ENCODE assay signal across 28 cellular contexts in genomic region chr1:15668089-15668754, GRCh38. TPM values are rescaled to one million over a fixed set of nuclear protein-coding genes. Genes with fewer than 3 reads are reported as not detected.
DNase-seq lines count a peak whose midpoint lies in the region; ATAC-seq, FAIRE-seq and TF ChIP-seq lines count a peak whose summit lies in the region.
"Had no signal": no experiment of that assay in that cellular context is flagged by ENCODE, and none has a peak within 500 bp of the region (broad histone marks: within the 10 kb centered on the region; RNA-seq: fewer than 3 reads in every experiment).

No MANE protein-coding gene starts in this region.

- H3K14ac ChIP-seq in trophoblast cell (ENCODE audit: low read length) (no peak overlapping the region), H9 (ENCODE audit: insufficient read depth, low read length) (no peak overlapping the region)

- H3K4me1 ChIP-seq in endothelial cell of umbilical vein (ENCODE audit: control insufficient read depth, extremely low read depth, insufficient read depth, low read length), result peaks cover 8% of the 10 kb centered on the region
- peaks cover 0 to 14% (median 0%) of the 10 kb centered on the region in 12 donors for H3K4me1 ChIP-seq in heart left ventricle
- H3K4me1 ChIP-seq in trophoblast cell (ENCODE audit: control insufficient read depth in 1 of 2, insufficient read depth in 2 of 2, low read length in 2 of 2), result peaks cover 0 to 2% of the 10 kb centered on the region in 2 experiments
- no peaks in the 10 kb centered on the region; the same call in 1 of the 2 replicates for H3K4me1 ChIP-seq in H9 (ENCODE audit: insufficient read depth, low read length)
- H3K4me1 ChIP-seq in naive thymus-derived CD4-positive, alpha-beta T cell (ENCODE audit: control insufficient read depth in 2 of 2, insufficient read depth in 2 of 2, low read length in 2 of 2), result no peaks in the 10 kb centered on the region
- H3K4me1 ChIP-seq: suprapubic skin, upper lobe of right lung had no signal

- H4K12ac ChIP-seq in trophoblast cell (ENCODE audit: low read depth, low read length), result no peak overlapping the region

- H2BK15ac ChIP-seq in H9 (ENCODE audit: low read depth, low read length), result no peak overlapping the region

- H2BK20ac ChIP-seq in H9 (ENCODE audit: low read depth, low read length, poor library complexity, severe bottlenecking), result no peak overlapping the region

- H2BK120ac ChIP-seq in trophoblast cell (ENCODE audit: insufficient read depth, low read length, poor library complexity) (no peak overlapping the region), H9 (ENCODE audit: low read depth, low read length, poor library complexity, severe bottlenecking) (no peak overlapping the region)

- no peaks in the 10 kb centered on the region for H3K79me2 ChIP-seq in endothelial cell of umbilical vein (ENCODE audit: control insufficient read depth, insufficient read depth, low read length)
- no peaks in the 10 kb centered on the region for H3K79me2 ChIP-seq in trophoblast cell (ENCODE audit: control insufficient read depth, insufficient read depth, low read length, poor library complexity)
- no peaks in the 10 kb centered on the region for H3K79me2 ChIP-seq in H9 (ENCODE audit: insufficient read depth, low read length)

- peak overlapping the region in 1 of 3 experiments; percentile 56; a peak in 2 of 7 replicates for H3K27ac Mint-ChIP-seq in H9
- H3K27ac Mint-ChIP-seq in naive thymus-derived CD4-positive, alpha-beta T cell, result peak overlapping the region in 3 of 9 donors; percentile 0 to 51 (median 9)
- H3K27ac Mint-ChIP-seq: activated T-cell treated with anti-CD3 and anti-CD28 coated beads, Interleukin-2, amount 50 U/mL, for 24 hours had no signal

- no peak for TF ChIP-seq CTCF in endothelial cell of umbilical vein (IDR thresholded peaks at IDR 0.05; ENCODE audit: extremely low read depth in 1 of 2, insufficient read depth in 1 of 2, low read depth in 1 of 2, low read length in 2 of 2)
- no peak for TF ChIP-seq CTCF in heart left ventricle (IDR thresholded peaks at IDR 0.05)
- TF ChIP-seq CTCF in H9 (conservative IDR thresholded peaks at IDR 0.05), result no peak

- 53 to 57% (median 55%) methylated on average over 5 of the region's 5 CpGs for WGBS in heart left ventricle, 4 donors
- no CpG with 5 or more reads among the region's 5 CpGs for WGBS in trophoblast cell (ENCODE audit: extremely low coverage, insufficient coverage, insufficient read length)
- no CpG with 5 or more reads among the region's 5 CpGs for WGBS in H9 (ENCODE audit: extremely low coverage, insufficient read length, low lambda C conversion rate)

- H3K27ac ChIP-seq in endothelial cell of umbilical vein (ENCODE audit: insufficient read depth, low read depth, low read length), result no peak overlapping the region
- H3K27ac ChIP-seq in heart left ventricle, result no peak overlapping the region
- H3K27ac ChIP-seq in trophoblast cell (ENCODE audit: low read depth, low read length), result no peak overlapping the region
- H3K27ac ChIP-seq in H9 (ENCODE audit: insufficient read length, low read depth, low read length), result no peak overlapping the region
- H3K27ac ChIP-seq in naive thymus-derived CD4-positive, alpha-beta T cell (ENCODE audit: low read depth, low read length), result no peak overlapping the region
- H3K27ac ChIP-seq: coronary artery, suprapubic skin, upper lobe of right lung had no signal

- H3K4me1 Mint-ChIP-seq in H9, result peaks cover 16 to 25% of the 10 kb centered on the region in 2 experiments
- peaks cover 0 to 5% (median 0%) of the 10 kb centered on the region in 7 donors for H3K4me1 Mint-ChIP-seq in naive thymus-derived CD4-positive, alpha-beta T cell
- H3K4me1 Mint-ChIP-seq: neural crest cell had no signal

- CTCF ChIA-PET in endothelial cell of umbilical vein (lab: Charles Lee), result interaction anchor here (1.1 kb wide), 1 partner anchor 56 kb away, joined by 3 read pairs; no protein-coding TSS in a partner anchor
- CTCF ChIA-PET in naive thymus-derived CD4-positive, alpha-beta T cell (lab: Charles Lee), result no interaction called here

- H4K91ac ChIP-seq in trophoblast cell (ENCODE audit: low read depth, low read length) (no peak overlapping the region), H9 (ENCODE audit: insufficient read length, low read depth, low read length) (no peak overlapping the region)

- H2BK12ac ChIP-seq in trophoblast cell (ENCODE audit: low read length), result no peak overlapping the region
- no peak overlapping the region for H2BK12ac ChIP-seq in H9 (ENCODE audit: insufficient read length, low read depth, low read length)

- no peaks in the 10 kb centered on the region for H3K27me3 Mint-ChIP-seq in H9 (ENCODE audit: low read depth)
- no peaks in the 10 kb centered on the region for H3K27me3 Mint-ChIP-seq in naive thymus-derived CD4-positive, alpha-beta T cell
- H3K27me3 Mint-ChIP-seq: activated naive CD8-positive, alpha-beta T cell; activated T-cell treated with anti-CD3 and anti-CD28 coated beads, Interleukin-2, amount 50 U/mL, for 24 hours; effector memory CD8-positive, alpha-beta T cell had no signal

- H2AFZ ChIP-seq in endothelial cell of umbilical vein (ENCODE audit: low read depth, low read length), result no peak overlapping the region
- H2AFZ ChIP-seq in trophoblast cell (ENCODE audit: insufficient read depth, low read length, poor library complexity), result no peak overlapping the region
- no peak overlapping the region for H2AFZ ChIP-seq in H9 (ENCODE audit: low read length)

- no peak overlapping the region for H4K5ac ChIP-seq in H9 (ENCODE audit: insufficient read length, low read depth, low read length)

- no peaks in the 10 kb centered on the region for H3K9me3 Mint-ChIP-seq in H9
- no peaks in the 10 kb centered on the region for H3K9me3 Mint-ChIP-seq in naive thymus-derived CD4-positive, alpha-beta T cell
- H3K9me3 Mint-ChIP-seq: activated T-cell treated with anti-CD3 and anti-CD28 coated beads, Interleukin-2, amount 50 U/mL, for 24 hours; effector memory CD8-positive, alpha-beta T cell; neural crest cell had no signal

- DNase-seq in M059J (ENCODE audit: low read depth) (peak; percentile 39), endothelial cell of umbilical vein (ENCODE audit: low read depth, low spot score) (peak; percentile 32), lung microvascular endothelial cell (ENCODE audit: low read depth in 2 of 2) (peak; percentile 19 to 51), heart left ventricle (no peak), trophoblast cell (no peak), H9 (no peak)
- no peak for DNase-seq in naive thymus-derived CD4-positive, alpha-beta T cell
- DNase-seq: activated CD4-positive, alpha-beta T cell treated with anti-CD3 and anti-CD28 coated beads for 48 hours; activated effector memory CD4-positive, alpha-beta T cell treated with anti-CD3 and anti-CD28 coated beads, Interleukin-2, amount 50 U/mL, for 16 hours; activated T-cell treated with anti-CD3 and anti-CD28 coated beads, Interleukin-2, amount 50 U/mL, for 24 hours; effector memory CD8-positive, alpha-beta T cell; GF-D8; H7; Karpas-422; left cardiac atrium; NCI-H1417; NCI-H2029 treated with DMSO at 0.1 percent for 48 hours; NCI-H526; NK-92 treated with Interleukin-12 subunit alpha and Interleukin-12 subunit beta, amount 100 ng/mL, for 24 hours; right cardiac atrium; stimulated activated naive CD4-positive, alpha-beta T cell; upper lobe of right lung had no signal

- peak; percentile 41 for FAIRE-seq in G401.6 (lab: Jason Lieb, UNC)
- peak; percentile 49 for FAIRE-seq in endothelial cell of umbilical vein (lab: Jason Lieb, UNC)

- H3K4me3 Mint-ChIP-seq in H9, result no peak overlapping the region
- H3K4me3 Mint-ChIP-seq in naive thymus-derived CD4-positive, alpha-beta T cell, result no peak overlapping the region
- H3K4me3 Mint-ChIP-seq: activated naive CD8-positive, alpha-beta T cell; activated T-cell treated with anti-CD3 and anti-CD28 coated beads, Interleukin-2, amount 50 U/mL, for 24 hours; effector memory CD8-positive, alpha-beta T cell; neural crest cell had no signal

- H4K8ac ChIP-seq in trophoblast cell (ENCODE audit: low read depth, low read length) (no peak overlapping the region), H9 (replicated peaks; ENCODE audit: insufficient read length, low read depth, low read length) (no peak overlapping the region)

- no peak overlapping the region for H3T11ph ChIP-seq in H9 (ENCODE audit: low read length)

- intact Hi-C loops in endothelial cell of umbilical vein (cut with micrococcal nuclease) (no loop called here), heart left ventricle (cut with DNase I) (no loop called here)
- intact Hi-C loops in naive thymus-derived CD4-positive, alpha-beta T cell (cut with micrococcal nuclease), result no loop called here

- H3K56ac ChIP-seq in H9 (ENCODE audit: insufficient read length, low read depth, low read length), result no peak overlapping the region

- BruUV-seq in endothelial cell of umbilical vein (replicated peaks; lab: Mats Ljungman, UMichigan), result no TSS peak

- H3K23me2 ChIP-seq in H9 (ENCODE audit: insufficient read length, low read depth, low read length, poor library complexity, severe bottlenecking), result no peaks in the 10 kb centered on the region

- TF ChIP-seq POLR2A in endothelial cell of umbilical vein (IDR thresholded peaks at IDR 0.05; ENCODE audit: low read depth, low read length), result no peak
- no peak for TF ChIP-seq POLR2A in heart left ventricle (IDR thresholded peaks at IDR 0.05)

- dilution Hi-C loops in endothelial cell of umbilical vein (cut with MboI; ENCODE audit: extremely low pct_ligation_motif_present, low sequenced_read_pairs), result no loop called here

- H4K20me1 ChIP-seq in endothelial cell of umbilical vein (replicated peaks; ENCODE audit: control insufficient read depth, extremely low read depth, insufficient read depth, low read length), result no peaks in the 10 kb centered on the region
- H4K20me1 ChIP-seq in H9 (ENCODE audit: control insufficient read depth, insufficient read depth, insufficient read length), result no peaks in the 10 kb centered on the region

- H3K9me3 ChIP-seq in endothelial cell of umbilical vein (replicated peaks; ENCODE audit: control insufficient read depth, insufficient read depth, low read length) (no peaks in the 10 kb centered on the region), heart left ventricle (no peaks in the 10 kb centered on the region), trophoblast cell (ENCODE audit: insufficient read depth, low read depth, low read length) (no peaks in the 10 kb centered on the region), H9 (ENCODE audit: control insufficient read depth, low read depth, low read length) (no peaks in the 10 kb centered on the region)
- no peaks in the 10 kb centered on the region for H3K9me3 ChIP-seq in naive thymus-derived CD4-positive, alpha-beta T cell (ENCODE audit: control insufficient read depth in 2 of 3, low read length in 3 of 3)
- H3K9me3 ChIP-seq: suprapubic skin, upper lobe of right lung had no signal

- peaks cover 0 to 5% (median under 1%) of the 10 kb centered on the region in 3 experiments; a peak in 4 of 7 replicates for H3K36me3 Mint-ChIP-seq in H9 (ENCODE audit: insufficient read depth in 1 of 3, low read depth in 3 of 3)
- H3K36me3 Mint-ChIP-seq in naive thymus-derived CD4-positive, alpha-beta T cell, result peaks cover 0 to 7% (median 0%) of the 10 kb centered on the region in 5 donors
- H3K36me3 Mint-ChIP-seq: activated naive CD8-positive, alpha-beta T cell had no signal

- H3K79me1 ChIP-seq in trophoblast cell (ENCODE audit: low read length) (no peaks in the 10 kb centered on the region), H9 (ENCODE audit: insufficient read depth, low read depth, low read length, poor library complexity, severe bottlenecking) (no peaks in the 10 kb centered on the region)

- H3K23ac ChIP-seq in trophoblast cell (ENCODE audit: low read length), result no peak overlapping the region
- H3K23ac ChIP-seq in H9 (ENCODE audit: insufficient read length, low read depth, low read length), result no peak overlapping the region

- POLR2A ChIA-PET in endothelial cell of umbilical vein (lab: Charles Lee), result no interaction called here
- POLR2A ChIA-PET in naive thymus-derived CD4-positive, alpha-beta T cell (lab: Charles Lee), result interaction anchor here (0.7 kb wide), 1 partner anchor 28 kb away, joined by 3 read pairs; no protein-coding TSS in a partner anchor

- H3K9ac ChIP-seq in endothelial cell of umbilical vein (replicated peaks; ENCODE audit: extremely low read depth, insufficient read depth, low read length) (no peak overlapping the region), trophoblast cell (ENCODE audit: low read length) (no peak overlapping the region), H9 (ENCODE audit: extremely low read depth, insufficient read length, low read length) (no peak overlapping the region)

- H2AK5ac ChIP-seq in trophoblast cell (ENCODE audit: low read length), result no peak overlapping the region
- no peak overlapping the region for H2AK5ac ChIP-seq in H9 (ENCODE audit: insufficient read length, low read length)

- H2BK5ac ChIP-seq in trophoblast cell (ENCODE audit: low read depth, low read length, poor library complexity), result no peak overlapping the region
- H2BK5ac ChIP-seq in H9 (ENCODE audit: insufficient read length, low read length), result no peak overlapping the region

- no peak overlapping the region for H3K4me2 ChIP-seq in endothelial cell of umbilical vein (ENCODE audit: insufficient read depth, low read length)
- no peak overlapping the region for H3K4me2 ChIP-seq in trophoblast cell (ENCODE audit: low read length)
- H3K4me2 ChIP-seq in H9 (ENCODE audit: insufficient read depth, insufficient read length, low read length), result no peak overlapping the region
- H3K4me2 ChIP-seq: smooth muscle cell had no signal

- H3K4me3 ChIP-seq in endothelial cell of umbilical vein (replicated peaks in 1 of 3; ENCODE audit: insufficient read depth in 1 of 3, low read depth in 1 of 3, low read length in 3 of 3), result no peak overlapping the region
- no peak overlapping the region for H3K4me3 ChIP-seq in heart left ventricle
- no peak overlapping the region for H3K4me3 ChIP-seq in trophoblast cell (ENCODE audit: low read depth, low read length)
- no peak overlapping the region for H3K4me3 ChIP-seq in naive thymus-derived CD4-positive, alpha-beta T cell (ENCODE audit: low read length)
- H3K4me3 ChIP-seq: coronary artery, smooth muscle cell, suprapubic skin, upper lobe of right lung had no signal

- H3K27me3 ChIP-seq in endothelial cell of umbilical vein (ENCODE audit: control insufficient read depth in 2 of 2, insufficient read depth in 2 of 2, low read length in 2 of 2) (no peaks in the 10 kb centered on the region), heart left ventricle (no peaks in the 10 kb centered on the region), trophoblast cell (ENCODE audit: insufficient read depth, low read length) (no peaks in the 10 kb centered on the region), H9 (ENCODE audit: insufficient read depth, low read length) (no peaks in the 10 kb centered on the region)
- no peaks in the 10 kb centered on the region for H3K27me3 ChIP-seq in naive thymus-derived CD4-positive, alpha-beta T cell (ENCODE audit: control insufficient read depth in 2 of 2, insufficient read depth in 2 of 2, low read length in 2 of 2)
- H3K27me3 ChIP-seq: suprapubic skin, upper lobe of right lung had no signal

- H3K9me1 ChIP-seq in endothelial cell of umbilical vein (replicated peaks; ENCODE audit: control insufficient read depth, extremely low read depth, insufficient read depth, low read length), result no peaks in the 10 kb centered on the region

- H3K4ac ChIP-seq in trophoblast cell (ENCODE audit: low read depth, low read length) (no peak overlapping the region), H9 (ENCODE audit: low read depth, low read length) (no peak overlapping the region)

- ATAC-seq in heart left ventricle, result no peak
- ATAC-seq in naive thymus-derived CD4-positive, alpha-beta T cell, result no peak
- ATAC-seq: effector memory CD8-positive, alpha-beta T cell; left cardiac atrium; upper lobe of right lung had no signal

- no peaks in the 10 kb centered on the region for H3K36me3 ChIP-seq in endothelial cell of umbilical vein (ENCODE audit: control insufficient read depth in 2 of 2, extremely low read depth in 1 of 2, insufficient read depth in 2 of 2, low read length in 2 of 2)
- H3K36me3 ChIP-seq in heart left ventricle, result no peaks in the 10 kb centered on the region
- no peaks in the 10 kb centered on the region for H3K36me3 ChIP-seq in trophoblast cell (ENCODE audit: control insufficient read depth in 1 of 2, insufficient read depth in 2 of 2, low read length in 2 of 2)
- H3K36me3 ChIP-seq in naive thymus-derived CD4-positive, alpha-beta T cell (ENCODE audit: control insufficient read depth in 2 of 3, insufficient read depth in 3 of 3, low read length in 3 of 3), result no peaks in the 10 kb centered on the region
- H3K36me3 ChIP-seq: upper lobe of right lung had no signal

- H3K18ac ChIP-seq in trophoblast cell (ENCODE audit: low read length) (no peak overlapping the region), H9 (ENCODE audit: insufficient read length, low read depth, low read length) (no peak overlapping the region)

RNA-seq across cellular contexts. Expression of gene PLEKHM2, which starts 15.9 kb away (rescaled TPM):
- 35.3 and 59.1 TPM in 2 replicates for total RNA-seq in M059J (2014; rRNA removed; shearing (Covaris generic))
- total RNA-seq in endothelial cell of umbilical vein, result 67.5 and 71.5 TPM in 2 replicates
- polyA plus RNA-seq in endothelial cell of umbilical vein, result 59.1 and 60.6 TPM in 2 replicates
- polyA plus RNA-seq in endothelial cell of umbilical vein (2011; cell fraction: cytosol; rRNA removed), result 49.3 and 57.8 TPM in 2 replicates
- polyA plus RNA-seq in endothelial cell of umbilical vein (2011; cell fraction: nucleus; rRNA removed), result 97.8 and 120 TPM in 2 replicates
- polyA plus RNA-seq in endothelial cell of umbilical vein (2012), result 40.8 and 41.2 TPM in 2 replicates
- polyA minus RNA-seq in endothelial cell of umbilical vein, result 42.4 and 49.8 TPM in 2 replicates
- polyA minus RNA-seq in endothelial cell of umbilical vein (2011; cell fraction: cytosol; rRNA and poly(A)+ RNA removed), result 39.8 TPM
- polyA minus RNA-seq in endothelial cell of umbilical vein (2011; cell fraction: nucleus; rRNA and poly(A)+ RNA removed), result 22.8 and 29.7 TPM in 2 replicates
- total RNA-seq in lung microvascular endothelial cell, result 34.2 and 44.2 TPM in 2 replicates
- 100 to 1,000 TPM in 2 of 9 donors, 10 to 100 TPM in 7; 69.9 to 150 (median 84.4) TPM for total RNA-seq in heart left ventricle
- 100 to 1,000 TPM in 1 of 2 donors, 10 to 100 TPM in 1; 83.1 to 104 TPM for polyA plus RNA-seq in heart left ventricle
- 53.4 and 55.2 TPM in 2 replicates for polyA plus RNA-seq in trophoblast cell (2013)
- total RNA-seq in H9 (2021), result 45.9 and 50.4 TPM in 2 replicates
- 10 to 100 TPM; 53.6 to 78.6 (median 68.1) TPM for total RNA-seq in naive thymus-derived CD4-positive, alpha-beta T cell
- 10 to 100 TPM in 1 of 2 donors, 1 to 10 TPM in 1; 4.3 to 10.0 TPM for polyA plus RNA-seq in naive thymus-derived CD4-positive, alpha-beta T cell

RNA-seq across cellular contexts. Expression of gene DDI2, which starts 51.0 kb away (rescaled TPM):
- 17.4 and 19.4 TPM in 2 replicates for total RNA-seq in M059J (2014; rRNA removed; shearing (Covaris generic))
- 35.2 and 35.9 TPM in 2 replicates for total RNA-seq in endothelial cell of umbilical vein
- 4.6 and 5.4 TPM in 2 replicates for polyA plus RNA-seq in endothelial cell of umbilical vein
- 5.2 and 5.9 TPM in 2 replicates for polyA plus RNA-seq in endothelial cell of umbilical vein (2011; cell fraction: cytosol; rRNA removed)
- 15.4 and 21.0 TPM in 2 replicates for polyA plus RNA-seq in endothelial cell of umbilical vein (2011; cell fraction: nucleus; rRNA removed)
- 9.5 and 11.8 TPM in 2 replicates for polyA plus RNA-seq in endothelial cell of umbilical vein (2012)
- 34.4 and 38.4 TPM in 2 replicates for polyA minus RNA-seq in endothelial cell of umbilical vein
- 9.6 TPM for polyA minus RNA-seq in endothelial cell of umbilical vein (2011; cell fraction: cytosol; rRNA and poly(A)+ RNA removed)
- 49.2 and 63.1 TPM in 2 replicates for polyA minus RNA-seq in endothelial cell of umbilical vein (2011; cell fraction: nucleus; rRNA and poly(A)+ RNA removed)
- total RNA-seq in lung microvascular endothelial cell, result 11.1 and 14.3 TPM in 2 replicates
- total RNA-seq in heart left ventricle, result 10 to 100 TPM; 15.0 to 33.5 (median 24.5) TPM
- polyA plus RNA-seq in heart left ventricle, result 1 to 10 TPM; 6.2 to 9.4 TPM
- 12.2 and 13.6 TPM in 2 replicates for polyA plus RNA-seq in trophoblast cell (2013)
- 45.0 and 51.0 TPM in 2 replicates for total RNA-seq in H9 (2021)
- total RNA-seq in naive thymus-derived CD4-positive, alpha-beta T cell, result 10 to 100 TPM; 24.5 to 46.8 (median 37.0) TPM
- 1 to 10 TPM; 3.2 to 6.7 TPM for polyA plus RNA-seq in naive thymus-derived CD4-positive, alpha-beta T cell

Comparison
In these comparisons a context has a peak if more than half of its experiments do, and no peak if none do; other contexts are left out.
1. DNase-seq: peak in M059J (single experiment), endothelial cell of umbilical vein (single experiment) and lung microvascular endothelial cell (2 of 2); none in heart left ventricle (0 of 5), trophoblast cell (0 of 2), H9 (single experiment) and naive thymus-derived CD4-positive, alpha-beta T cell (0 of 9).